8 cellular contexts compared by ENCODE assay signal in the genomic region with DNA sequence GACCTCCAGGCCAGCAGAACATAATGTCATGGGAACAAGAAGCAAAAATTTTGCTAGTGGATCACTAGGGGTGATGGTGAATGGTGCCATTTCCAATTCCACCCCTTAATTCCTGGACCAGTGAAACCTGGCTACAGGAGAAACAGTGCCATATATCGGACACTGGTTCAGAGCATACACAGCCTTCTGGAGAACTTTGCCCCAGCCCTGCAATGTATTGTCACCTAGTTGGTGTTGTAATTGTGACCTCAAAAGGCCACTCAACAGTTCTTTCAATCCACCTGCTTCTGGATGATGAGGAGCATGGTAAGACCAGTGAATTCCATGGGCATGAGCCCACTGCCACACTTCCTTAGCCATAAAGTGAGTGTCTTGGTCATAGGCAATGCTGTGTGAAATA.
"Had no signal": no experiment of that assay in that cellular context is flagged by ENCODE, and none has a peak within 500 bp of the region (broad histone marks: within the 10 kb centered on the region; RNA-seq: fewer than 3 reads in every experiment).

No MANE protein-coding gene starts in this region.

- ATAC-seq: GM12878 had no signal

- H3K4me3 ChIP-seq: GM12878 had no signal

- DNase-seq: GDM1, GF-D8 had no signal

- FAIRE-seq: G401.6, GM12878, GM12891, GM12892, GM18507, GM19239 had no signal
